In genomic region chr1:64357376-64357775, GRCh38 we compare ENCODE assay signal across 17 cellular contexts.
"Had no signal": no experiment of that assay in that cellular context is flagged by ENCODE, and none has a peak within 500 bp of the region (broad histone marks: within the 10 kb centered on the region; RNA-seq: fewer than 3 reads in every experiment).

No MANE protein-coding gene starts in this region.

- H3K27me3 ChIP-seq: colonic mucosa, foreskin keratinocyte, right lobe of liver, upper lobe of left lung had no signal

- H3K4me3 ChIP-seq: colonic mucosa, prostate gland, right lobe of liver, smooth muscle cell, upper lobe of left lung had no signal

- H3K4me1 ChIP-seq: colonic mucosa, foreskin keratinocyte, prostate gland, right lobe of liver had no signal

- H3K36me3 ChIP-seq: colonic mucosa, prostate gland, right lobe of liver, upper lobe of left lung, WERI-Rb-1 had no signal

- H3K27ac ChIP-seq: colonic mucosa, foreskin keratinocyte, prostate gland, right lobe of liver, upper lobe of left lung, WERI-Rb-1 had no signal

- DNase-seq: activated CD4-positive, alpha-beta T cell treated with anti-CD3 and anti-CD28 coated beads for 48 hours; activated CD8-positive, alpha-beta T cell treated with anti-CD3 and anti-CD28 coated beads for 36 hours; activated effector memory CD4-positive, alpha-beta T cell treated with Interleukin-2 at 50 U/mL for 16 hours; activated naive CD4-positive, alpha-beta T cell treated with anti-CD3 and anti-CD28 coated beads, Interleukin-2, amount 50 U/mL, for 16 hours; activated T-cell treated with anti-CD3 and anti-CD28 coated beads, Interleukin-2, amount 50 U/mL, for 4 hours; central memory CD4-positive, alpha-beta T cell; colonic mucosa; foreskin keratinocyte; glutamatergic neuron; kidney; left ventricle myocardium superior; mesenchymal stem cell; right lobe of liver; WERI-Rb-1 had no signal

- H3K9me3 ChIP-seq: colonic mucosa, prostate gland, right lobe of liver, upper lobe of left lung had no signal
